Comparison of ENCODE assay signal across 17 cellular contexts in genomic region chr5:113183694-113184093, GRCh38.
DNase-seq lines count a peak whose midpoint lies in the region; ATAC-seq and TF ChIP-seq lines count a peak whose summit lies in the region.
"Had no signal": no experiment of that assay in that cellular context is flagged by ENCODE, and none has a peak within 500 bp of the region (broad histone marks: within the 10 kb centered on the region; RNA-seq: fewer than 3 reads in every experiment).

No MANE protein-coding gene starts in this region.

- H3K4me3 Mint-ChIP-seq in glutamatergic neuron (ENCODE audit: unreplicated experiment): peak overlapping the region; percentile 76
- H3K4me3 Mint-ChIP-seq: CD4-positive, CD25-positive, alpha-beta regulatory T cell; CD8-positive, alpha-beta memory T cell; H9; IgD-negative memory B cell had no signal

- H3K27me3 Mint-ChIP-seq in glutamatergic neuron (ENCODE audit: unreplicated experiment): peaks cover 8% of the 10 kb centered on the region
- H3K27me3 Mint-ChIP-seq: CD8-positive, alpha-beta memory T cell had no signal

- peak overlapping the region; percentile 93 for H3K27ac Mint-ChIP-seq in glutamatergic neuron (ENCODE audit: unreplicated experiment)
- H3K27ac Mint-ChIP-seq: CD4-positive, CD25-positive, alpha-beta regulatory T cell; CD8-positive, alpha-beta memory T cell had no signal

- no peaks in the 10 kb centered on the region for H3K36me3 Mint-ChIP-seq in glutamatergic neuron (ENCODE audit: unreplicated experiment)
- H3K36me3 Mint-ChIP-seq: CD4-positive, CD25-positive, alpha-beta regulatory T cell had no signal

- no peak for ATAC-seq in HG02678 (IDR thresholded peaks at IDR 0.05; ENCODE audit: unreplicated experiment)
- ATAC-seq: GM12878, HepG2 had no signal

- H3K9me3 Mint-ChIP-seq in glutamatergic neuron (ENCODE audit: unreplicated experiment): peaks cover 8% of the 10 kb centered on the region
- H3K9me3 Mint-ChIP-seq: CD8-positive, alpha-beta memory T cell; H9 had no signal

- no peak for TF ChIP-seq CTCF in glutamatergic neuron (IDR thresholded peaks at IDR 0.05; ENCODE audit: partially characterized antibody, unreplicated experiment)

- DNase-seq in D341Med (ENCODE audit: low spot score) (peak; percentile 50), NCI-H1092 (lab: John Stamatoyannopoulos, UW) (peak; percentile 30), NCI-H82 (lab: John Stamatoyannopoulos, UW) (peak; percentile 83), glutamatergic neuron (no peak)
- DNase-seq in stimulated activated CD4-positive, alpha-beta T cell treated with anti-CD3 and anti-CD28 coated beads, Interleukin-15, amount 100 ng/mL, for 24 hours: no peak
- DNase-seq: ACHN; C1 segment of cervical spinal cord; CD4-positive, CD25-positive, alpha-beta regulatory T cell; CD8-positive, alpha-beta memory T cell; COR-L47; DMS79 treated with DMSO at 0.1 percent for 48 hours; GF-D8; H9 had no signal

- H3K4me1 Mint-ChIP-seq in glutamatergic neuron (ENCODE audit: low read depth, unreplicated experiment): peaks cover 74% of the 10 kb centered on the region

Comparison
In these comparisons a context has a peak if more than half of its experiments do, and no peak if none do; other contexts are left out.
1. DNase-seq: peak in D341Med (single experiment), NCI-H1092 (single experiment) and NCI-H82 (single experiment); none in glutamatergic neuron (single experiment) and stimulated activated CD4-positive, alpha-beta T cell treated with anti-CD3 and anti-CD28 coated beads, Interleukin-15, amount 100 ng/mL, for 24 hours (single experiment).